Comparison of ENCODE assay signal across 9 cellular contexts in the genomic region with DNA sequence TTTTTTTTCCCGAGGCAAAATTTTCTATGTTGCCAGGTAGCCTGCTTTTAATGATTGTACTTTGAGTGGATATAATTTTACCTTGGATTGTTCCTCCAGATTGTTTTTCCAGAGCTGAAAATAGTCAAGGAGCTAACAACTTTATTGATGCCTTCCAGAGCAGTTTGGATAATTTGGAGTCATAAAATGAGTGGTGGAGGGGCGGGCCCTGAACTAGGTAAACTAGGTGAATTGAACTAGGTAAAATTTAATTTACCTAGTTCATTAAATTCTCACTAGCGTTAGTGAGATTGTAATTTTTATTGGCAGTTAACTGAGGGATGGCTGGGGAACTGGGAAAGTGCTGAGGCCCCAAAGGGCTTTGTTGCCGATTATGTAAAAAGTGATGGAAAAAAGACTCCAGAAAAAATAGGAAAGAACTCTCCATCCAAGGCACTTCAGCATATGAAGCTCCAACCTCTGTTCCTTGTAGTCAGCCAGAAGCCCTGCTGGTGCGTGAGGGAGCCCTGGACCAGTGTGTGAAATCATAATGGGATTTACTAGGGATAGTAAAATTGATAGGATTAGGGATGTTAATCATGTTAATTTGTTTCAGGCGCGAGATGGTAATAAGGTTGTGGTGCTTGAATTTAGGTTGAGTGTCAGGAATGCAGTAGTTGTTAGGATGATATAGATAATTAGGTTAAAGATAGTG. TPM values are rescaled to one million over a fixed set of nuclear protein-coding genes. Genes with fewer than 3 reads are reported as not detected.
DNase-seq lines count a peak whose midpoint lies in the region; ATAC-seq and TF ChIP-seq lines count a peak whose summit lies in the region.
"Had no signal": no experiment of that assay in that cellular context is flagged by ENCODE, and none has a peak within 500 bp of the region (broad histone marks: within the 10 kb centered on the region; RNA-seq: fewer than 3 reads in every experiment).

No MANE protein-coding gene starts in this region.

- TF ChIP-seq POLR2A in HCT116 (IDR thresholded peaks at IDR 0.05; ENCODE audit: borderline replicate concordance, extremely low read depth, insufficient read depth, insufficient read length), result no peak

- CTCF ChIA-PET in AG04449 (lab: Yijun Ruan, JAX), result interaction anchor here (0.7 to 1.0 kb wide), 2 partner anchors 10 to 87 kb away, joined by 3 read pairs; no protein-coding TSS in a partner anchor
- CTCF ChIA-PET in HCT116 (lab: Charles Lee), result interaction anchor here (1.0 kb wide), 1 partner anchor 11 kb away, joined by 3 read pairs; no protein-coding TSS in a partner anchor

- ATAC-seq in HCT116, result no peak
- ATAC-seq in lung (ENCODE audit: insufficient read depth, low FRiP score), result no peak
- no peak for ATAC-seq in GM21390 (IDR thresholded peaks at IDR 0.05; ENCODE audit: unreplicated experiment)

- H3K9ac ChIP-seq in HCT116 (ENCODE audit: low read length), result peak overlapping the region; percentile 93

- H3K4me3 ChIP-seq in AG04449 (ENCODE audit: low read depth, low read length), result peak overlapping the region; percentile 93
- peak overlapping the region; percentile 93 for H3K4me3 ChIP-seq in HCT116 (replicated peaks in 1 of 2; ENCODE audit: low read depth in 1 of 2, low read length in 2 of 2)
- H3K4me3 ChIP-seq in ascending aorta, result peak overlapping the region; percentile 92 to 99
- peak overlapping the region; percentile 4 for H3K4me3 ChIP-seq in lung

- no peaks in the 10 kb centered on the region for H3K9me2 ChIP-seq in HCT116 (ENCODE audit: insufficient read depth)

- no peak for DNase-seq in AG04449 (ENCODE audit: low read depth, low spot score)
- DNase-seq in HCT116 (ENCODE audit: low read depth, low spot score), result no peak
- DNase-seq in ascending aorta (ENCODE audit: low spot score in 2 of 2), result no peak
- DNase-seq in lung (ENCODE audit: low spot score), result no peak
- no peak for DNase-seq in NCI-H2227 treated with DMSO at 0.1 percent for 48 hours (lab: John Stamatoyannopoulos, UW)
- DNase-seq in NCI-H1436 treated with DMSO at 0.1 percent for 48 hours (lab: John Stamatoyannopoulos, UW), result no peak
- no peak for DNase-seq in stimulated activated CD4-positive, alpha-beta T cell treated with anti-CD3 and anti-CD28 coated beads, Interleukin-1b, Interleukin-23, amount 100 ng/mL, for 48 hours
- DNase-seq: NCI-H1436 had no signal

- H3K27ac ChIP-seq in HCT116 (ENCODE audit: low read depth, low read length), result no peak overlapping the region
- H3K27ac ChIP-seq in ascending aorta, result no peak overlapping the region
- H3K27ac ChIP-seq in lung (ENCODE audit: low read depth in 1 of 2, low read length in 1 of 2), result no peak overlapping the region

- no TSS peak for BruUV-seq in HCT116 (replicated peaks; lab: Mats Ljungman, UMichigan)

- peaks cover 13% of the 10 kb centered on the region; the same call in 1 of the 2 replicates for H4K20me1 ChIP-seq in HCT116 (ENCODE audit: insufficient read depth)

- H3K4me1 ChIP-seq in HCT116 (ENCODE audit: control insufficient read depth in 1 of 2, insufficient read depth in 2 of 2, low read length in 2 of 2), result peaks cover 2 to 17% of the 10 kb centered on the region in 2 experiments; a peak in 2 of 4 replicates
- peaks cover 0 to 13% of the 10 kb centered on the region in 2 donors for H3K4me1 ChIP-seq in ascending aorta
- peaks cover 4 to 27% of the 10 kb centered on the region in 2 donors for H3K4me1 ChIP-seq in lung (ENCODE audit: control insufficient read depth in 2 of 2, insufficient read depth in 2 of 2, low read length in 2 of 2)

- POLR2A ChIA-PET in AG04449 (lab: Yijun Ruan, JAX) (interaction anchor here (2.0 kb wide), 1 partner anchor 29 kb away, joined by 13 read pairs; the partner anchor contains the start of gene GNG10), HCT116 (lab: Charles Lee) (interaction anchor here (0.5 kb wide), 1 partner anchor 11 kb away, joined by 3 read pairs; no protein-coding TSS in a partner anchor)

- TF ChIP-seq RAD21 in HCT116 (IDR thresholded peaks at IDR 0.05; ENCODE audit: low read depth), result no peak

- WGBS in lung, 2 donors, result 75 to 91% methylated on average over 7 of the region's 7 CpGs

- H2AFZ ChIP-seq in HCT116 (ENCODE audit: low read depth, low read length, poor library complexity, severe bottlenecking), result no peak overlapping the region

- no peaks in the 10 kb centered on the region for H3K9me3 ChIP-seq in HCT116 (ENCODE audit: control insufficient read depth in 1 of 2, insufficient read depth in 1 of 2, low read depth in 1 of 2, low read length in 2 of 2)
- H3K9me3 ChIP-seq in ascending aorta, result no peaks in the 10 kb centered on the region
- no peaks in the 10 kb centered on the region for H3K9me3 ChIP-seq in lung (ENCODE audit: control insufficient read depth in 2 of 2, insufficient read depth in 1 of 2, low read length in 1 of 2)

- RAD21 ChIA-PET in HCT116 (lab: Charles Lee; ENCODE audit: low non-redundant PET in 1 of 2, low total read pairs in 2 of 2, uncharacterized antibody in 2 of 2, unreplicated experiment in 2 of 2), result no interaction called here

- H3K79me2 ChIP-seq in HCT116 (ENCODE audit: insufficient read depth, low read length), result peaks cover 65% of the 10 kb centered on the region

- intact Hi-C loops in HCT116 (cut with micrococcal nuclease) (loop anchor here (5.0 to 10.0 kb wide), 2 partner anchors 442 to 699 kb away; partner anchors contain the start of gene PTBP3), ascending aorta (cut with DNase I) (loop anchor here (10.0 kb wide), 2 partner anchors 262 to 1422 kb away; partner anchors contain the start of genes UGCG and ZFP37)

- peak overlapping the region; percentile 75 for H3K4me2 ChIP-seq in HCT116 (ENCODE audit: low read length)

- no peak for TF ChIP-seq CTCF in AG04449 (IDR thresholded peaks at IDR 0.05; ENCODE audit: insufficient read depth, low read length, missing control alignments)
- TF ChIP-seq CTCF in HCT116 (IDR thresholded peaks at IDR 0.05 in 2 of 3, conservative IDR thresholded peaks at IDR 0.05 in 1 of 3; ENCODE audit: borderline replicate concordance in 1 of 3, insufficient read depth in 1 of 3, low read depth in 2 of 3, low read length in 2 of 3), result no peak
- no peak for TF ChIP-seq CTCF in ascending aorta (IDR thresholded peaks at IDR 0.05)
- no peak for TF ChIP-seq CTCF in lung (IDR thresholded peaks at IDR 0.05; ENCODE audit: control extremely low read depth, extremely low read depth)

- no peaks in the 10 kb centered on the region for H3K27me3 ChIP-seq in HCT116 (ENCODE audit: insufficient read depth, low read length)
- no peaks in the 10 kb centered on the region for H3K27me3 ChIP-seq in ascending aorta
- no peaks in the 10 kb centered on the region for H3K27me3 ChIP-seq in lung (ENCODE audit: control insufficient read depth, insufficient read depth)

- H3K36me3 ChIP-seq in HCT116 (ENCODE audit: control insufficient read depth in 1 of 2, insufficient read depth in 2 of 2, low read length in 2 of 2), result 0 out of 4 replicates have a peak, but pooled peaks cover 0 to 11% of the 10 kb centered on the region in 2 experiments
- no peaks in the 10 kb centered on the region for H3K36me3 ChIP-seq in ascending aorta
- no peaks in the 10 kb centered on the region for H3K36me3 ChIP-seq in lung (ENCODE audit: control insufficient read depth in 2 of 2, insufficient read depth in 2 of 2, low read length in 2 of 2)

TF ChIP-seq in HCT116, 20 proteins besides CTCF, POLR2A, EP300 and RAD21:
- TF ChIP-seq, protein P1, sequence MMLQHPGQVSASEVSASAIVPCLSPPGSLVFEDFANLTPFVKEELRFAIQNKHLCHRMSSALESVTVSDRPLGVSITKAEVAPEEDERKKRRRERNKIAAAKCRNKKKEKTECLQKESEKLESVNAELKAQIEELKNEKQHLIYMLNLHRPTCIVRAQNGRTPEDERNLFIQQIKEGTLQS (IDR thresholded peaks at IDR 0.05), result no peak
- no peak for TF ChIP-seq YY1 (IDR thresholded peaks at IDR 0.05; ENCODE audit: extremely low read depth, insufficient replicate concordance, low read depth, low read length)
- TF ChIP-seq SIN3A (IDR thresholded peaks at IDR 0.05; ENCODE audit: low read depth), result no peak
- no peak for TF ChIP-seq ELF1 (IDR thresholded peaks at IDR 0.05; ENCODE audit: borderline replicate concordance, low read depth)
- no peak for TF ChIP-seq ZFX (IDR thresholded peaks at IDR 0.05)
- no peak for TF ChIP-seq POLR2AphosphoS5 (IDR thresholded peaks at IDR 0.05; ENCODE audit: low read depth, low read length)
- TF ChIP-seq, protein P2, sequence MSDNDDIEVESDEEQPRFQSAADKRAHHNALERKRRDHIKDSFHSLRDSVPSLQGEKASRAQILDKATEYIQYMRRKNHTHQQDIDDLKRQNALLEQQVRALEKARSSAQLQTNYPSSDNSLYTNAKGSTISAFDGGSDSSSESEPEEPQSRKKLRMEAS (IDR thresholded peaks at IDR 0.05), result no peak
- TF ChIP-seq TCF7L2 (IDR thresholded peaks at IDR 0.05; ENCODE audit: borderline replicate concordance, extremely low read depth, insufficient read depth, insufficient read length), result no peak
- TF ChIP-seq EZH2 (IDR thresholded peaks at IDR 0.05), result no peak
- no peak for TF ChIP-seq SRF (IDR thresholded peaks at IDR 0.05; ENCODE audit: low read depth)
- no peak for TF ChIP-seq SP1 (IDR thresholded peaks at IDR 0.05; ENCODE audit: low read depth)
- TF ChIP-seq CEBPB (IDR thresholded peaks at IDR 0.05; ENCODE audit: low read depth), result no peak
- no peak for TF ChIP-seq EZH2phosphoT487 (IDR thresholded peaks at IDR 0.05; ENCODE audit: borderline replicate concordance)

RNA-seq across cellular contexts. Expression of gene DNAJC25, which starts 1.7 kb away (rescaled TPM):
- total RNA-seq in HCT116 (2021; ENCODE audit: unreplicated experiment) (7.1 TPM), ascending aorta (2.2 TPM), lung (1 to 10 TPM; 5.0 to 6.5 TPM)
- 2.4 and 3.2 TPM in 2 replicates for polyA plus RNA-seq in HCT116 (2012)
- 1 to 10 TPM; 5.8 to 6.2 TPM for polyA plus RNA-seq in lung

RNA-seq across cellular contexts. Expression of gene GNG10, which starts 28.6 kb away (rescaled TPM):
- 46.8 TPM for total RNA-seq in HCT116 (2021; ENCODE audit: unreplicated experiment)
- 21.7 and 22.9 TPM in 2 replicates for polyA plus RNA-seq in HCT116 (2012)
- 23.8 TPM for total RNA-seq in ascending aorta
- total RNA-seq in lung, result 10 to 100 TPM; 40.4 to 51.1 TPM
- polyA plus RNA-seq in lung, result 10 to 100 TPM; 40.8 to 98.5 TPM

RNA-seq across cellular contexts. Expression of gene PTGR1, which starts 33.4 kb away (rescaled TPM):
- total RNA-seq in HCT116 (2021; ENCODE audit: unreplicated experiment), result 53.9 TPM
- polyA plus RNA-seq in HCT116 (2012), result 31.7 and 44.4 TPM in 2 replicates
- total RNA-seq in ascending aorta, result 86.2 TPM
- 10 to 100 TPM; 37.3 to 61.0 TPM for total RNA-seq in lung
- polyA plus RNA-seq in lung, result 10 to 100 TPM; 14.0 to 22.8 TPM

Comparison
In these comparisons a context has a peak if more than half of its experiments do, and no peak if none do; other contexts are left out.
1. H3K4me3 ChIP-seq: peak in every context shown above with its lines; median percentile 96 in ascending aorta; 93 in AG04449; 93 in HCT116; 4 in lung.